ENCODE assay signal across 8 cellular contexts in the genomic region with DNA sequence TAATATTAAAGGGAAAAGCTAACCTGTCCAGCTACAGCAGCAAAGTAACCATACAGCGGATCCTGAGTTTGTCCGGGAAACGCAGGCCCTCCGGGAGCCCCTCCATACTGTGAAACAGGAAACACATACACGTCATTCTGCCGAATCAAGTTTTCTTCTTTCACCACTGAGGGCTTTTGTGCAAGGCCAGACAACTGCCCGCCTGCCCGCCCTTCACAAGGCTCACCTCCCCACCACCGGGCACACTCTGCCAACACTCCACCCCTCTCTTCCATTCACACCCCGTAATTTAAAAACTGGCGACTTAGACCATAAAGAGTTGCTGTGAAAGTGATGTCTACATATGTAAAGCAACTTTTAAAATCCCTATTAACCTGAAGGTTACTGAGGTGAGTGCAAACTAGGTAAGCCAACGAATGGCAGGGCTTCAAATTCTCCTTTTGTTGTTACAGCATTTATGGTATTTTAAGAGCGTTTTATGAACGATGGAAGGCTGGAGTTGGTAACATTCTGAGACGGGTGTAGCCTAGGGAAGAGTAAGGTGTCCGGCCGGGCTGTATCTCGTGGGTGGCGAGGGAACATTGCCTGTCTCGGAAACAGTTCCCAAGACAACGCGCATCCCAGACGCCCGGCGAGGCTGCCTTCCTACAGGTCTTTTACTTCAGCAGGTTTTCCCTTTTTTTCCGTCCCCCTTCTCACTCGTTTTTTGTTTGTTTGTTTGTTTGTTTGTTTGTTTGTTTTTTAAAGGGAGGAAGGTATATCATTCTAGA. TPM values are rescaled to one million over a fixed set of nuclear protein-coding genes. Genes with fewer than 3 reads are reported as not detected.
DNase-seq lines count a peak whose midpoint lies in the region; ATAC-seq lines count a peak whose summit lies in the region.

No MANE protein-coding gene starts in this region.

- H3K27me3 ChIP-seq in HUES64 (ENCODE audit: insufficient read depth, low read length) = no peaks in the 10 kb centered on the region

- ATAC-seq in GM21576 (IDR thresholded peaks at IDR 0.05; ENCODE audit: unreplicated experiment) = peak; percentile 36

- WGBS in HUES64 = 3% methylated on average over 25 of the region's 27 CpGs

- H3K9me3 ChIP-seq in HUES64 (ENCODE audit: insufficient read depth, low read depth, low read length) (no peaks in the 10 kb centered on the region), SK-N-MC (ENCODE audit: low read depth, low read length) (no peaks in the 10 kb centered on the region)

- DNase-seq in G401 (ENCODE audit: low spot score) (peak; percentile 66), SK-N-MC (ENCODE audit: low read depth, low spot score) (no peak), astrocyte of the hippocampus (ENCODE audit: low read depth, low spot score) (peak; percentile 81), hepatic stellate cell (ENCODE audit: low spot score) (peak; percentile 36), renal cortical epithelial cell (ENCODE audit: low read depth) (peak; percentile 50), OCI-M2 (lab: John Stamatoyannopoulos, UW; ENCODE audit: unreplicated experiment) (no peak)

- H3K4me3 ChIP-seq in HUES64 (ENCODE audit: low read length) (peak overlapping the region; percentile 68), SK-N-MC (peak overlapping the region; percentile 99)

- in situ Hi-C loops in G401 (cut with HindIII; ENCODE audit: low sequenced_read_pairs) = no loop called here

- H3K27ac ChIP-seq in HUES64 (ENCODE audit: low read depth, low read length) = no peak overlapping the region
- no peak overlapping the region for H3K27ac ChIP-seq in SK-N-MC

- peaks cover 44% of the 10 kb centered on the region for H3K4me1 ChIP-seq in HUES64 (ENCODE audit: insufficient read depth, low read length)

- H3K36me3 ChIP-seq in HUES64 (ENCODE audit: insufficient read depth, low read length) (peaks cover 29% of the 10 kb centered on the region), SK-N-MC (ENCODE audit: insufficient read depth, low read length) (peaks cover 22% of the 10 kb centered on the region)

- H3K9ac ChIP-seq in HUES64 (ENCODE audit: low read depth, low read length) (peak overlapping the region; percentile 54), SK-N-MC (ENCODE audit: insufficient read length) (peak overlapping the region; percentile 95)

RNA-seq across cellular contexts. Expression of a gene that starts 0.8 kb away (rescaled TPM):
- 84.2 and 113 TPM in 2 replicates for total RNA-seq in G401 (2014; rRNA removed; shearing (Covaris generic))
- polyA plus RNA-seq in HUES64 (2013, experiment 1 of 2) = 114 TPM
- polyA plus RNA-seq in HUES64 (2013, experiment 2 of 2) = 134 TPM
- 152 and 161 TPM in 2 replicates for total RNA-seq in renal cortical epithelial cell

Comparison
In these comparisons a context has a peak if more than half of its experiments do, and no peak if none do; other contexts are left out.
1. DNase-seq: peak in G401 (single experiment), astrocyte of the hippocampus (single experiment), hepatic stellate cell (single experiment) and renal cortical epithelial cell (single experiment); none in SK-N-MC (single experiment) and OCI-M2 (single experiment).